ENCODE assay signal across 9 cellular contexts in the genomic region with DNA sequence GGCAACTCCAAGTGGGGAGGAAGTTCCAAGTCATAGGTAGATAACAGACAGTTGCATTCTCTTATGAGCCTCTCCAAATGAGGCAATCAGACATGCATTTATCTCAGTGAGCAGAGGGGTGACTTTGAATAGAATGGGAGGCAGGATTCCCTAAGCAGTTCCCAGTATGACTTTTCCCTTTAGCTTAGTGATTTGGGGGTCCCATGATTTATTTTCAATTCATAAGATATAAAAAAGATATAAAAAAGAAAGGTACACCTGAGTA. TPM values are rescaled to one million over a fixed set of nuclear protein-coding genes. Genes with fewer than 3 reads are reported as not detected.
DNase-seq lines count a peak whose midpoint lies in the region; ATAC-seq and TF ChIP-seq lines count a peak whose summit lies in the region.
"Had no signal": no experiment of that assay in that cellular context is flagged by ENCODE, and none has a peak within 500 bp of the region (broad histone marks: within the 10 kb centered on the region; RNA-seq: fewer than 3 reads in every experiment).

No MANE protein-coding gene starts in this region.

- H3K4me3 ChIP-seq in left lung, result peak overlapping the region; percentile 62 to 64
- peak overlapping the region; percentile 48 to 76 (median 63) for H3K4me3 ChIP-seq in upper lobe of left lung

- CTCF ChIA-PET in activated naive CD4-positive, alpha-beta T cell treated with anti-CD3 and anti-CD28 coated beads, Interleukin-2, amount 10 ng/mL, durations not matched to agents 7 days and 5 days (lab: Charles Lee), result no interaction called here

- no peak for TF ChIP-seq EP300 in upper lobe of left lung (IDR thresholded peaks at IDR 0.05)

- no peak for DNase-seq in activated naive CD4-positive, alpha-beta T cell treated with anti-CD3 and anti-CD28 coated beads, Interleukin-2, amount 10 ng/mL, durations not matched to agents 7 days and 5 days
- DNase-seq in activated naive CD4-positive, alpha-beta T cell treated with anti-CD3 and anti-CD28 coated beads, Interleukin-2, amount 50 U/mL, for 72 hours (ENCODE audit: low spot score in 2 of 2), result no peak
- no peak for DNase-seq in activated naive CD8-positive, alpha-beta T cell treated with anti-CD3 and anti-CD28 coated beads, Interleukin-2, amount 50 U/mL, for 24 hours
- DNase-seq in left lung (no peak), upper lobe of left lung (no peak), germinal center (ENCODE audit: low spot score) (no peak)

- H3K27ac Mint-ChIP-seq in activated naive CD4-positive, alpha-beta T cell treated with anti-CD3 and anti-CD28 coated beads, Interleukin-2, amount 10 ng/mL, durations not matched to agents 7 days and 5 days, result peak overlapping the region; percentile 100
- no peak overlapping the region for H3K27ac Mint-ChIP-seq in activated naive CD4-positive, alpha-beta T cell treated with anti-CD3 and anti-CD28 coated beads, Interleukin-2, amount 50 U/mL, for 72 hours
- no peak overlapping the region for H3K27ac Mint-ChIP-seq in activated naive CD8-positive, alpha-beta T cell treated with anti-CD3 and anti-CD28 coated beads, Interleukin-2, amount 50 U/mL, for 24 hours

- peak overlapping the region in 1 of 2 donors; percentile 92 for H3K27ac ChIP-seq in left lung
- peak overlapping the region in 1 of 4 donors; percentile 97 for H3K27ac ChIP-seq in upper lobe of left lung

- ATAC-seq in activated naive CD4-positive, alpha-beta T cell treated with anti-CD3 and anti-CD28 coated beads, Interleukin-2, amount 50 U/mL, for 72 hours, result no peak
- ATAC-seq in activated naive CD8-positive, alpha-beta T cell treated with anti-CD3 and anti-CD28 coated beads, Interleukin-2, amount 50 U/mL, for 24 hours, result no peak
- ATAC-seq in left lung (no peak), upper lobe of left lung (ENCODE audit: low FRiP score in 2 of 2) (no peak), GM21529 (IDR thresholded peaks at IDR 0.05; ENCODE audit: unreplicated experiment) (no peak), GM21786 (IDR thresholded peaks at IDR 0.05; ENCODE audit: unreplicated experiment) (no peak)

- no peak for TF ChIP-seq POLR2A in upper lobe of left lung (IDR thresholded peaks at IDR 0.05)

- no peaks in the 10 kb centered on the region for H3K9me3 Mint-ChIP-seq in activated naive CD4-positive, alpha-beta T cell treated with anti-CD3 and anti-CD28 coated beads, Interleukin-2, amount 10 ng/mL, durations not matched to agents 7 days and 5 days
- no peaks in the 10 kb centered on the region for H3K9me3 Mint-ChIP-seq in activated naive CD4-positive, alpha-beta T cell treated with anti-CD3 and anti-CD28 coated beads, Interleukin-2, amount 50 U/mL, for 72 hours
- no peaks in the 10 kb centered on the region for H3K9me3 Mint-ChIP-seq in activated naive CD8-positive, alpha-beta T cell treated with anti-CD3 and anti-CD28 coated beads, Interleukin-2, amount 50 U/mL, for 24 hours

- peaks cover 6% of the 10 kb centered on the region for H3K36me3 Mint-ChIP-seq in activated naive CD4-positive, alpha-beta T cell treated with anti-CD3 and anti-CD28 coated beads, Interleukin-2, amount 10 ng/mL, durations not matched to agents 7 days and 5 days
- H3K36me3 Mint-ChIP-seq in activated naive CD4-positive, alpha-beta T cell treated with anti-CD3 and anti-CD28 coated beads, Interleukin-2, amount 50 U/mL, for 72 hours, result peaks cover 13 to 14% of the 10 kb centered on the region in 2 donors
- H3K36me3 Mint-ChIP-seq in activated naive CD8-positive, alpha-beta T cell treated with anti-CD3 and anti-CD28 coated beads, Interleukin-2, amount 50 U/mL, for 24 hours (ENCODE audit: low read depth), result peaks cover 7% of the 10 kb centered on the region

- H3K27me3 ChIP-seq in left lung (no peaks in the 10 kb centered on the region), upper lobe of left lung (no peaks in the 10 kb centered on the region)

- no peaks in the 10 kb centered on the region for H3K27me3 Mint-ChIP-seq in activated naive CD4-positive, alpha-beta T cell treated with anti-CD3 and anti-CD28 coated beads, Interleukin-2, amount 10 ng/mL, durations not matched to agents 7 days and 5 days
- H3K27me3 Mint-ChIP-seq in activated naive CD8-positive, alpha-beta T cell treated with anti-CD3 and anti-CD28 coated beads, Interleukin-2, amount 50 U/mL, for 24 hours, result no peaks in the 10 kb centered on the region

- no peak for TF ChIP-seq CTCF in left lung (IDR thresholded peaks at IDR 0.05)
- no peak for TF ChIP-seq CTCF in upper lobe of left lung (IDR thresholded peaks at IDR 0.05)

- peaks cover 29% of the 10 kb centered on the region for H3K4me1 Mint-ChIP-seq in activated naive CD4-positive, alpha-beta T cell treated with anti-CD3 and anti-CD28 coated beads, Interleukin-2, amount 10 ng/mL, durations not matched to agents 7 days and 5 days
- peaks cover 20% of the 10 kb centered on the region for H3K4me1 Mint-ChIP-seq in activated naive CD8-positive, alpha-beta T cell treated with anti-CD3 and anti-CD28 coated beads, Interleukin-2, amount 50 U/mL, for 24 hours

- intact Hi-C loops in left lung (cut with DNase I), result no loop called here

- H3K4me3 Mint-ChIP-seq in activated naive CD4-positive, alpha-beta T cell treated with anti-CD3 and anti-CD28 coated beads, Interleukin-2, amount 10 ng/mL, durations not matched to agents 7 days and 5 days, result peak overlapping the region; percentile 100
- peak overlapping the region; percentile 97 for H3K4me3 Mint-ChIP-seq in activated naive CD8-positive, alpha-beta T cell treated with anti-CD3 and anti-CD28 coated beads, Interleukin-2, amount 50 U/mL, for 24 hours

- no peaks in the 10 kb centered on the region for H3K9me3 ChIP-seq in left lung
- no peaks in the 10 kb centered on the region for H3K9me3 ChIP-seq in upper lobe of left lung

- H3K36me3 ChIP-seq in left lung (peaks cover 0 to 9% of the 10 kb centered on the region in 2 donors), upper lobe of left lung (peaks cover 0 to 6% (median 5%) of the 10 kb centered on the region in 4 donors)

- peaks cover 5 to 34% of the 10 kb centered on the region in 2 donors for H3K4me1 ChIP-seq in left lung
- peaks cover 13 to 16% (median 15%) of the 10 kb centered on the region in 4 donors for H3K4me1 ChIP-seq in upper lobe of left lung

RNA-seq across cellular contexts. Expression of gene UFL1, which starts 0.8 kb away (rescaled TPM):
- 10 to 100 TPM; 23.0 to 32.7 TPM for total RNA-seq in activated naive CD4-positive, alpha-beta T cell treated with anti-CD3 and anti-CD28 coated beads, Interleukin-2, amount 50 U/mL, for 72 hours
- total RNA-seq in left lung (10 to 100 TPM; 24.7 to 25.1 TPM), upper lobe of left lung (10 to 100 TPM in 5 of 6 donors, 1 to 10 TPM in 1; 5.9 to 37.5 (median 17.7) TPM)

RNA-seq across cellular contexts. Expression of gene FHL5, which starts 42.1 kb away (rescaled TPM):
- not detected for total RNA-seq in activated naive CD4-positive, alpha-beta T cell treated with anti-CD3 and anti-CD28 coated beads, Interleukin-2, amount 50 U/mL, for 72 hours
- 10 to 100 TPM; 13.3 to 15.1 TPM for total RNA-seq in left lung
- 10 to 100 TPM; 10.5 to 25.8 (median 13.3) TPM for total RNA-seq in upper lobe of left lung
- total RNA-seq: activated CD8-positive, alpha-beta memory T cell treated with anti-CD3 and anti-CD28 coated beads for 36 hours had no signal

Comparison
In these comparisons a context has a peak if more than half of its experiments do, and no peak if none do; other contexts are left out.
1. RNA of gene FHL5, which starts 42.1 kb away (total RNA-seq): 13.3 to 15.1 TPM in left lung and 10.5 to 25.8 TPM in upper lobe of left lung; not detected in activated naive CD4-positive, alpha-beta T cell treated with anti-CD3 and anti-CD28 coated beads, Interleukin-2, amount 50 U/mL, for 72 hours; every median in the first group is over 10 times any median in the second.